Comparison of ENCODE assay signal across 1 cellular context in genomic region chr2:45000341-45000901, GRCh38.
TF ChIP-seq lines count a peak whose summit lies in the region.

No MANE protein-coding gene starts in this region.

TF ChIP-seq in K562, 482 proteins besides CTCF, POLR2A, EP300 and RAD21:
- TF ChIP-seq HBP1 (CRISPR knock-in tag; IDR thresholded peaks at IDR 0.05) (no peak), HINFP (tag; conservative IDR thresholded peaks at IDR 0.05; ENCODE audit: low read depth) (no peak), LCOR (CRISPR knock-in tag; IDR thresholded peaks at IDR 0.05) (no peak), HNRNPK (IDR thresholded peaks at IDR 0.05; ENCODE audit: low read depth, low read length, poor library complexity, severe bottlenecking) (no peak), PBX2 (CRISPR knock-in tag; IDR thresholded peaks at IDR 0.05; ENCODE audit: low read depth) (no peak), PBX2 (tag; conservative IDR thresholded peaks at IDR 0.05; ENCODE audit: low read depth) (no peak), CCAR2 (IDR thresholded peaks at IDR 0.05; ENCODE audit: low read depth, low read length) (no peak), ERF (CRISPR knock-in tag; IDR thresholded peaks at IDR 0.05) (no peak), SMAD4 (CRISPR knock-in tag; conservative IDR thresholded peaks at IDR 0.05) (no peak), THAP12 (CRISPR knock-in tag; IDR thresholded peaks at IDR 0.05) (no peak), ZNF609 (CRISPR knock-in tag; IDR thresholded peaks at IDR 0.05; ENCODE audit: borderline replicate concordance) (no peak), NFIX (CRISPR knock-in tag; IDR thresholded peaks at IDR 0.05; ENCODE audit: low read depth) (no peak), SFPQ (IDR thresholded peaks at IDR 0.05; ENCODE audit: low read depth, low read length) (no peak), CHCHD3 (CRISPR knock-in tag; IDR thresholded peaks at IDR 0.05) (no peak), ZNF253 (CRISPR knock-in tag; conservative IDR thresholded peaks at IDR 0.05) (no peak), MXD1 (CRISPR knock-in tag; IDR thresholded peaks at IDR 0.05; ENCODE audit: borderline replicate concordance, poor library complexity, severe bottlenecking) (no peak), ZBTB1 (CRISPR knock-in tag; IDR thresholded peaks at IDR 0.05; ENCODE audit: borderline replicate concordance, low read depth) (no peak), SIN3B (IDR thresholded peaks at IDR 0.05; ENCODE audit: low read depth) (no peak)
